17 cellular contexts compared by ENCODE assay signal in genomic region chr5:54288568-54289217, GRCh38. TPM values are rescaled to one million over a fixed set of nuclear protein-coding genes. Genes with fewer than 3 reads are reported as not detected.
DNase-seq lines count a peak whose midpoint lies in the region; ATAC-seq and TF ChIP-seq lines count a peak whose summit lies in the region.
"Had no signal": no experiment of that assay in that cellular context is flagged by ENCODE, and none has a peak within 500 bp of the region (broad histone marks: within the 10 kb centered on the region; RNA-seq: fewer than 3 reads in every experiment).

No MANE protein-coding gene starts in this region.

- H3K23ac ChIP-seq in mesendoderm (ENCODE audit: low read length): no peak overlapping the region

- H3K27me3 ChIP-seq in colonic mucosa (no peaks in the 10 kb centered on the region), mesendoderm (ENCODE audit: insufficient read depth, low read length, poor library complexity) (no peaks in the 10 kb centered on the region), transverse colon (no peaks in the 10 kb centered on the region)
- H3K27me3 ChIP-seq: BLaER1 treated with 17β-estradiol and CSF1 and Interleukin-3, amounts not matched to agents 10 nM and 100 nM had no signal

- peaks cover 21% of the 10 kb centered on the region for H3K4me1 ChIP-seq in OCI-LY7 (ENCODE audit: insufficient read depth, low read length, poor library complexity, severe bottlenecking)
- H3K4me1 ChIP-seq in colonic mucosa: peaks cover 17% of the 10 kb centered on the region
- H3K4me1 ChIP-seq in mesendoderm (ENCODE audit: control insufficient read depth, low read depth, low read length): peaks cover 4% of the 10 kb centered on the region
- peaks cover 0 to 60% (median 29%) of the 10 kb centered on the region in 4 donors for H3K4me1 ChIP-seq in transverse colon

- peaks cover 0 to 5% of the 10 kb centered on the region in 2 donors for H3K9me3 Mint-ChIP-seq in activated T-cell treated with anti-CD3 and anti-CD28 coated beads, Interleukin-2, amount 50 U/mL, for 72 hours

- no peaks in the 10 kb centered on the region for H4K20me1 ChIP-seq in OCI-LY7 (ENCODE audit: insufficient read depth, low read length)

- no peak overlapping the region for H2AK5ac ChIP-seq in mesendoderm (ENCODE audit: low read length)

- no peaks in the 10 kb centered on the region for H3K9me2 ChIP-seq in OCI-LY7 (ENCODE audit: insufficient read depth, low read length)

- BruUV-seq in OCI-LY7 (replicated peaks; lab: Mats Ljungman, UMichigan): no TSS peak

- no peak overlapping the region for H3K27ac Mint-ChIP-seq in activated T-cell treated with anti-CD3 and anti-CD28 coated beads, Interleukin-2, amount 50 U/mL, for 72 hours
- H3K27ac Mint-ChIP-seq: B cell; CD8-positive, alpha-beta T cell; HFFc6 had no signal

- no CpG with 5 or more reads among the region's 5 CpGs for WGBS in mesendoderm (ENCODE audit: extremely low coverage, insufficient coverage, low lambda C conversion rate)
- 40 to 50% methylated on average over 1 to 5 of the region's 5 CpGs for WGBS in transverse colon (ENCODE audit: low coverage in 1 of 2), 2 donors

- H3K4me2 ChIP-seq in OCI-LY7 (ENCODE audit: low read length): no peak overlapping the region; the same call in 1 of the 2 replicates
- H3K4me2 ChIP-seq in mesendoderm (ENCODE audit: low read length): no peak overlapping the region
- H3K4me2 ChIP-seq: BLaER1 treated with 17β-estradiol and CSF1 and Interleukin-3, amounts not matched to agents 10 nM and 100 nM had no signal

- ATAC-seq in activated T-cell treated with anti-CD3 and anti-CD28 coated beads, Interleukin-2, amount 50 U/mL, for 72 hours (replicated peaks in 1 of 2): no peak
- ATAC-seq: CD8-positive, alpha-beta T cell; HCT116 had no signal

- no peak overlapping the region for H3K9ac ChIP-seq in colonic mucosa (ENCODE audit: low read depth in 2 of 2, low read length in 2 of 2)
- H3K9ac ChIP-seq in mesendoderm (ENCODE audit: low read length): no peak overlapping the region
- H3K9ac ChIP-seq: BLaER1 treated with 17β-estradiol and CSF1 and Interleukin-3, amounts not matched to agents 10 nM and 100 nM had no signal

- no peaks in the 10 kb centered on the region; the same call in 1 of the 2 replicates for H3K79me2 ChIP-seq in OCI-LY7 (ENCODE audit: insufficient read depth, low read depth, low read length)
- peaks cover 5% of the 10 kb centered on the region for H3K79me2 ChIP-seq in mesendoderm (ENCODE audit: control insufficient read depth, insufficient read depth, low read length)

- no peak overlapping the region for H3K4me3 Mint-ChIP-seq in activated T-cell treated with anti-CD3 and anti-CD28 coated beads, Interleukin-2, amount 50 U/mL, for 72 hours
- H3K4me3 Mint-ChIP-seq: B cell; CD8-positive, alpha-beta T cell; HFFc6 had no signal

- peaks cover 0 to 1% of the 10 kb centered on the region in 2 donors for H3K36me3 Mint-ChIP-seq in activated T-cell treated with anti-CD3 and anti-CD28 coated beads, Interleukin-2, amount 50 U/mL, for 72 hours (ENCODE audit: insufficient read depth in 2 of 2)

- no peak overlapping the region for H2BK15ac ChIP-seq in mesendoderm (replicated peaks; ENCODE audit: low read depth)

- no peak overlapping the region for H4K8ac ChIP-seq in mesendoderm (ENCODE audit: low read depth, low read length)

- in situ Hi-C loops in transverse colon (cut with MboI; ENCODE audit: low pct_ligation_motif_present in 1 of 4, low pct_unique_long_range_greater_than_20kb in 1 of 4, low sequenced_read_pairs in 3 of 4): no loop called here

- no peak overlapping the region for H4K5ac ChIP-seq in mesendoderm (ENCODE audit: low read length)

- CTCF ChIA-PET in OCI-LY7 (lab: Charles Lee; ENCODE audit: unreplicated experiment): no interaction called here

- no peak overlapping the region for H2BK5ac ChIP-seq in mesendoderm (ENCODE audit: low read length)

- peaks cover 3% of the 10 kb centered on the region for H3K79me1 ChIP-seq in mesendoderm (ENCODE audit: low read length)

- no peak for TF ChIP-seq POLR2A in transverse colon (IDR thresholded peaks at IDR 0.05)

- H3K27me3 Mint-ChIP-seq in activated T-cell treated with anti-CD3 and anti-CD28 coated beads, Interleukin-2, amount 50 U/mL, for 72 hours (ENCODE audit: low read depth): no peaks in the 10 kb centered on the region
- H3K27me3 Mint-ChIP-seq: B cell had no signal

- peak overlapping the region; percentile 34; the same call in 1 of the 2 replicates for H2AFZ ChIP-seq in OCI-LY7 (ENCODE audit: low read length)

- H3K27ac ChIP-seq in OCI-LY7 (ENCODE audit: low read depth, low read length, poor library complexity, severe bottlenecking): no peak overlapping the region
- peak overlapping the region; percentile 5 for H3K27ac ChIP-seq in colonic mucosa
- no peak overlapping the region for H3K27ac ChIP-seq in mesendoderm (ENCODE audit: low read depth, low read length)
- H3K27ac ChIP-seq in transverse colon: peak overlapping the region; percentile 18 to 71 (median 61)
- H3K27ac ChIP-seq: BLaER1 treated with 17β-estradiol and CSF1 and Interleukin-3, amounts not matched to agents 10 nM and 100 nM had no signal

- H3K56ac ChIP-seq in mesendoderm (ENCODE audit: low read length): no peak overlapping the region

- peaks cover 8% of the 10 kb centered on the region; the same call in 1 of the 2 replicates for H3K9me3 ChIP-seq in OCI-LY7 (ENCODE audit: low read length)
- no peaks in the 10 kb centered on the region for H3K9me3 ChIP-seq in colonic mucosa
- no peaks in the 10 kb centered on the region for H3K9me3 ChIP-seq in transverse colon

- intact Hi-C loops in OCI-LY7 (cut with micrococcal nuclease; ENCODE audit: unreplicated experiment) (no loop called here), colonic mucosa (cut with DNase I) (no loop called here), transverse colon (cut with DNase I; ENCODE audit: low total_unique reads) (no loop called here)

- H3K4me3 ChIP-seq in OCI-LY7 (ENCODE audit: low read depth, low read length, poor library complexity, severe bottlenecking): no peak overlapping the region
- no peak overlapping the region for H3K4me3 ChIP-seq in colonic mucosa
- no peak overlapping the region for H3K4me3 ChIP-seq in mesendoderm (ENCODE audit: low read length)
- peak overlapping the region in 1 of 4 donors; percentile 2 for H3K4me3 ChIP-seq in transverse colon
- H3K4me3 ChIP-seq: BLaER1 treated with 17β-estradiol and CSF1 and Interleukin-3, amounts not matched to agents 10 nM and 100 nM had no signal

- POLR2A ChIA-PET in OCI-LY7 (lab: Charles Lee): interaction anchor here (0.8 to 1.1 kb wide), 3 partner anchors 10 to 42 kb away, joined by 3 to 4 read pairs (median 3); no protein-coding TSS in a partner anchor

- H3K4me1 Mint-ChIP-seq in activated T-cell treated with anti-CD3 and anti-CD28 coated beads, Interleukin-2, amount 50 U/mL, for 72 hours (ENCODE audit: low read depth): peaks cover 5% of the 10 kb centered on the region

- H3K18ac ChIP-seq in mesendoderm (ENCODE audit: low read length): no peak overlapping the region

- H3K4ac ChIP-seq in mesendoderm (ENCODE audit: low read depth, low read length): peak overlapping the region; percentile 36

- TF ChIP-seq EP300 in transverse colon (IDR thresholded peaks at IDR 0.05; ENCODE audit: low read depth): no peak

- no peak overlapping the region for H2BK120ac ChIP-seq in mesendoderm (ENCODE audit: low read depth, low read length)

- TF ChIP-seq CTCF in OCI-LY7 (conservative IDR thresholded peaks at IDR 0.05; ENCODE audit: low read length) (no peak), colonic mucosa (IDR thresholded peaks at IDR 0.05) (no peak), transverse colon (IDR thresholded peaks at IDR 0.05) (no peak)

- H3K36me3 ChIP-seq in OCI-LY7 (ENCODE audit: insufficient read depth, low read length): no peaks in the 10 kb centered on the region
- H3K36me3 ChIP-seq in colonic mucosa: no peaks in the 10 kb centered on the region
- H3K36me3 ChIP-seq in mesendoderm (ENCODE audit: control insufficient read depth, insufficient read depth, low read length): no peaks in the 10 kb centered on the region
- no peaks in the 10 kb centered on the region for H3K36me3 ChIP-seq in transverse colon

- no peak for DNase-seq in OCI-LY7 (ENCODE audit: low spot score)
- no peak for DNase-seq in colonic mucosa
- DNase-seq in mesendoderm: no peak
- DNase-seq in transverse colon: no peak
- no peak for DNase-seq in MV-4-11 (lab: John Stamatoyannopoulos, UW)
- no peak for DNase-seq in retina
- DNase-seq in activated T-cell treated with anti-CD3 and anti-CD28 coated beads, Interleukin-2, amount 50 U/mL, for 72 hours: no peak
- DNase-seq: Calu3; CD8-positive, alpha-beta T cell; DMS79 treated with DMSO at 0.1 percent for 48 hours; GF-D8; GOT3; H7; HFFc6 had no signal

RNA-seq across cellular contexts. Expression of gene ARL15, which starts 21.7 kb away (rescaled TPM):
- total RNA-seq in OCI-LY7 (2014; rRNA removed; shearing (Covaris generic)): 24.4 and 27.7 TPM in 2 replicates
- total RNA-seq in OCI-LY7 (2022) (18.8 and 20.3 TPM in 2 replicates), colonic mucosa (10 to 100 TPM; 18.4 to 35.1 TPM), transverse colon (10 to 100 TPM in 3 of 4 donors, 1 to 10 TPM in 1; 9.0 to 57.1 (median 27.7) TPM)
- polyA plus RNA-seq in mesendoderm (2013, experiment 1 of 2): 14.7 TPM
- polyA plus RNA-seq in mesendoderm (2013, experiment 2 of 2): 15.8 TPM
- total RNA-seq in activated T-cell treated with anti-CD3 and anti-CD28 coated beads, Interleukin-2, amount 50 U/mL, for 72 hours: 1 to 10 TPM; 7.8 to 8.3 TPM

Comparison
In these comparisons a context has a peak if more than half of its experiments do, and no peak if none do; other contexts are left out.
1. H3K27ac ChIP-seq: peak in colonic mucosa (single experiment) and transverse colon (4 of 4); none in OCI-LY7 (single experiment) and mesendoderm (single experiment).